In genomic region chr4:22574424-22574823, GRCh38 we compare ENCODE assay signal across 22 cellular contexts. TPM values are rescaled to one million over a fixed set of nuclear protein-coding genes. Genes with fewer than 3 reads are reported as not detected.
DNase-seq lines count a peak whose midpoint lies in the region; ATAC-seq and TF ChIP-seq lines count a peak whose summit lies in the region.
"Had no signal": no experiment of that assay in that cellular context is flagged by ENCODE, and none has a peak within 500 bp of the region (broad histone marks: within the 10 kb centered on the region; RNA-seq: fewer than 3 reads in every experiment).

No MANE protein-coding gene starts in this region.

- H3K4me3 Mint-ChIP-seq in chondrocyte (ENCODE audit: unreplicated experiment): no peak overlapping the region
- H3K4me3 Mint-ChIP-seq: HFFc6 had no signal

- H3K9me3 ChIP-seq in transverse colon: no peaks in the 10 kb centered on the region
- H3K9me3 ChIP-seq: BE2C, SJSA1 had no signal

- H3K27ac ChIP-seq in layer of hippocampus (ENCODE audit: low read depth, low read length) (peak overlapping the region; percentile 23), transverse colon (peak overlapping the region in 3 of 4 donors; percentile 33 to 50 (median 42))
- H3K27ac ChIP-seq: PC-9, SJSA1 had no signal

- TF ChIP-seq EP300 in transverse colon (IDR thresholded peaks at IDR 0.05; ENCODE audit: low read depth): no peak

- H3K36me3 ChIP-seq in transverse colon: no peaks in the 10 kb centered on the region
- H3K36me3 ChIP-seq: BE2C, SJSA1 had no signal

- intact Hi-C loops in transverse colon (cut with DNase I; ENCODE audit: low total_unique reads): no loop called here

- peaks cover 3% of the 10 kb centered on the region for H3K36me3 Mint-ChIP-seq in chondrocyte (ENCODE audit: low read depth)

- no peak overlapping the region for H3K27ac Mint-ChIP-seq in chondrocyte (ENCODE audit: unreplicated experiment)
- H3K27ac Mint-ChIP-seq: HFFc6 had no signal

- H3K27me3 ChIP-seq in layer of hippocampus (ENCODE audit: control insufficient read depth, insufficient read depth, low read length) (no peaks in the 10 kb centered on the region), transverse colon (no peaks in the 10 kb centered on the region)
- H3K27me3 ChIP-seq: BE2C, SJSA1 had no signal

- in situ Hi-C loops in transverse colon (cut with MboI; ENCODE audit: low pct_ligation_motif_present in 1 of 4, low pct_unique_long_range_greater_than_20kb in 1 of 4, low sequenced_read_pairs in 3 of 4): no loop called here

- ATAC-seq in GM19395 (IDR thresholded peaks at IDR 0.05; ENCODE audit: unreplicated experiment): no peak

- H3K9me3 Mint-ChIP-seq in chondrocyte (ENCODE audit: low read depth): peaks cover 12% of the 10 kb centered on the region
- H3K9me3 Mint-ChIP-seq: HFFc6 had no signal

- TF ChIP-seq POLR2A in transverse colon (IDR thresholded peaks at IDR 0.05): no peak

- H3K4me3 ChIP-seq in transverse colon: no peak overlapping the region
- H3K4me3 ChIP-seq: PC-9, SJSA1 had no signal

- WGBS in transverse colon (ENCODE audit: low coverage in 1 of 2), 2 donors: 80 to 90% methylated on average over 2 to 3 of the region's 3 CpGs

- peak; percentile 9 for TF ChIP-seq CTCF in chondrocyte (IDR thresholded peaks at IDR 0.05)
- no peak for TF ChIP-seq CTCF in transverse colon (IDR thresholded peaks at IDR 0.05)

- H3K4me1 ChIP-seq in transverse colon: peaks cover 0 to 8% (median 1%) of the 10 kb centered on the region in 4 donors
- H3K4me1 ChIP-seq: BE2C, SJSA1 had no signal

- no peaks in the 10 kb centered on the region for H3K27me3 Mint-ChIP-seq in chondrocyte (ENCODE audit: low read depth)

- peaks cover 32% of the 10 kb centered on the region for H3K4me1 Mint-ChIP-seq in chondrocyte (ENCODE audit: low read depth)

- DNase-seq in HT-29 (ENCODE audit: low spot score): peak; percentile 5
- DNase-seq in chondrocyte (ENCODE audit: low spot score): no peak
- no peak for DNase-seq in transverse colon
- no peak for DNase-seq in inferior parietal cortex (ENCODE audit: extremely low spot score)
- DNase-seq in AG08396 (ENCODE audit: low spot score): no peak
- DNase-seq: BE2C, Calu3, DMS79 treated with DMSO at 0.1 percent for 48 hours, GF-D8, H7, HFFc6, IMR-90, KG1, MM.1S, NCI-H2029 treated with DMSO at 0.1 percent for 48 hours, NCI-H526, NCI-H82, PC-9, Right ventricle myocardium superior had no signal

RNA-seq across cellular contexts. Expression of gene ADGRA3, which starts 58.6 kb away (rescaled TPM):
- total RNA-seq in HT-29 (2014; rRNA removed; shearing (Covaris generic)): 18.9 and 22.9 TPM in 2 replicates
- total RNA-seq in chondrocyte: 27.8 to 39.6 TPM (median 28.3 TPM) in 3 replicates
- 100 to 1,000 TPM in 1 of 4 donors, 10 to 100 TPM in 3; 76.7 to 126 (median 91.1) TPM for total RNA-seq in transverse colon
